9 cellular contexts compared by ENCODE assay signal in genomic region chr3:27591321-27591711, GRCh38.
DNase-seq lines count a peak whose midpoint lies in the region; ATAC-seq lines count a peak whose summit lies in the region.
"Had no signal": no experiment of that assay in that cellular context is flagged by ENCODE, and none has a peak within 500 bp of the region (broad histone marks: within the 10 kb centered on the region; RNA-seq: fewer than 3 reads in every experiment).

No MANE protein-coding gene starts in this region.

- H3K4me3 Mint-ChIP-seq in activated T-helper 17 cell treated with anti-CD3 and anti-CD28 coated beads, Interleukin-2, amount 50 U/mL, for 72 hours: peak overlapping the region; percentile 66
- H3K4me3 Mint-ChIP-seq in stimulated activated memory B cell treated with anti-CD40 and anti-IgM and Interleukin-4, amounts not matched to agents 10 μg/mL and 1 μg/mL and 100 μg/mL, for 72 hours: peak overlapping the region; percentile 8

- H3K9me3 ChIP-seq in iPS-15b (ENCODE audit: control insufficient read depth, insufficient read depth, low read length): no peaks in the 10 kb centered on the region

- H3K27ac Mint-ChIP-seq in activated T-helper 17 cell treated with anti-CD3 and anti-CD28 coated beads, Interleukin-2, amount 50 U/mL, for 72 hours: peak overlapping the region; percentile 72
- H3K27ac Mint-ChIP-seq in stimulated activated memory B cell treated with anti-CD40 and anti-IgM and Interleukin-4, amounts not matched to agents 10 μg/mL and 1 μg/mL and 100 μg/mL, for 72 hours: peak overlapping the region; percentile 78

- no peak overlapping the region for H3K4me3 ChIP-seq in iPS-15b (ENCODE audit: low read depth, low read length)

- no peaks in the 10 kb centered on the region for H3K27me3 ChIP-seq in iPS-15b (ENCODE audit: control insufficient read depth, insufficient read depth, low read length)

- H3K4me1 ChIP-seq in iPS-15b (ENCODE audit: control insufficient read depth, insufficient read depth, low read length): peaks cover 19% of the 10 kb centered on the region

- H3K4me1 Mint-ChIP-seq in activated T-helper 17 cell treated with anti-CD3 and anti-CD28 coated beads, Interleukin-2, amount 50 U/mL, for 72 hours: peaks cover 36% of the 10 kb centered on the region
- H3K4me1 Mint-ChIP-seq in stimulated activated memory B cell treated with anti-CD40 and anti-IgM and Interleukin-4, amounts not matched to agents 10 μg/mL and 1 μg/mL and 100 μg/mL, for 72 hours: peaks cover 42% of the 10 kb centered on the region

- DNase-seq in HT1080 (ENCODE audit: low read depth) (peak; percentile 32), NCI-H82 (lab: John Stamatoyannopoulos, UW) (no peak), midbrain (lab: John Stamatoyannopoulos, UW) (no peak), left colon (no peak)
- DNase-seq: NCI-H2081 treated with DMSO at 0.1 percent for 48 hours had no signal

- ATAC-seq in activated T-helper 17 cell treated with anti-CD3 and anti-CD28 coated beads, Interleukin-2, amount 50 U/mL, for 72 hours (replicated peaks): no peak
- no peak for ATAC-seq in stimulated activated memory B cell treated with anti-CD40 and anti-IgM and Interleukin-4, amounts not matched to agents 10 μg/mL and 1 μg/mL and 100 μg/mL, for 72 hours
- ATAC-seq in GM21390 (IDR thresholded peaks at IDR 0.05; ENCODE audit: unreplicated experiment) (no peak), left colon (no peak)

- H3K36me3 Mint-ChIP-seq in activated T-helper 17 cell treated with anti-CD3 and anti-CD28 coated beads, Interleukin-2, amount 50 U/mL, for 72 hours (ENCODE audit: low read depth): no peaks in the 10 kb centered on the region
- H3K36me3 Mint-ChIP-seq in stimulated activated memory B cell treated with anti-CD40 and anti-IgM and Interleukin-4, amounts not matched to agents 10 μg/mL and 1 μg/mL and 100 μg/mL, for 72 hours: no peaks in the 10 kb centered on the region

- intact Hi-C loops in left colon (cut with DNase I, micrococcal nuclease): no loop called here

- H3K36me3 ChIP-seq in iPS-15b (ENCODE audit: control insufficient read depth, insufficient read depth, low read length): no peaks in the 10 kb centered on the region

- H3K27me3 Mint-ChIP-seq in activated T-helper 17 cell treated with anti-CD3 and anti-CD28 coated beads, Interleukin-2, amount 50 U/mL, for 72 hours: no peaks in the 10 kb centered on the region
- no peaks in the 10 kb centered on the region for H3K27me3 Mint-ChIP-seq in stimulated activated memory B cell treated with anti-CD40 and anti-IgM and Interleukin-4, amounts not matched to agents 10 μg/mL and 1 μg/mL and 100 μg/mL, for 72 hours

- H3K9ac ChIP-seq in iPS-15b (ENCODE audit: low read depth, low read length): peak overlapping the region; percentile 1

- no peaks in the 10 kb centered on the region for H3K9me3 Mint-ChIP-seq in activated T-helper 17 cell treated with anti-CD3 and anti-CD28 coated beads, Interleukin-2, amount 50 U/mL, for 72 hours
- no peaks in the 10 kb centered on the region for H3K9me3 Mint-ChIP-seq in stimulated activated memory B cell treated with anti-CD40 and anti-IgM and Interleukin-4, amounts not matched to agents 10 μg/mL and 1 μg/mL and 100 μg/mL, for 72 hours
